In the genomic region with DNA sequence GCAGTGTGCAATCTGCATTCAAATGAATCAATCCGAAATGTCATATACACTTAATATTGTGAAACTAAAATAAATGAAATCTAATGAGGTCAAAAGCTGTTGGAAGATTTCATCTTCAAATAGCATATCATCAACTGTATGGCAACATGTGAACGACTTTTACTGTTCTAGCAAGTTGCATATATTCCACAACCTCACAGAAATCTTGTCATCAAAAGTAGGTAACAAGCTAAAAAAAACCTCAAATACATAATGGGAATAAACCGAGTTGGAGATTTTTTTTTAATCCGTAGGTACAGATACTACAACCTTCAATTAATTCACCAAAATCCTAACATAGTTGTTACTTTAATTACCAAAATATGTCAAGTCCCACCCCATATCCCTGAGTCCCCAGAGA, we compare ENCODE assay signal across 8 cellular contexts. TPM values are rescaled to one million over a fixed set of nuclear protein-coding genes. Genes with fewer than 3 reads are reported as not detected.
DNase-seq lines count a peak whose midpoint lies in the region; ATAC-seq and TF ChIP-seq lines count a peak whose summit lies in the region.

No MANE protein-coding gene starts in this region.

- H3K27ac Mint-ChIP-seq in activated naive CD4-positive, alpha-beta T cell treated with anti-CD3 and anti-CD28 coated beads, Interleukin-2, amount 50 U/mL, for 24 hours = peak overlapping the region; percentile 98
- H3K27ac Mint-ChIP-seq in activated naive CD8-positive, alpha-beta T cell treated with anti-CD3 and anti-CD28 coated beads, Interleukin-2, amount 10 ng/mL, durations not matched to agents 7 days and 5 days = peak overlapping the region; percentile 95

- no peaks in the 10 kb centered on the region for H3K27me3 Mint-ChIP-seq in activated naive CD4-positive, alpha-beta T cell treated with anti-CD3 and anti-CD28 coated beads, Interleukin-2, amount 50 U/mL, for 24 hours
- H3K27me3 Mint-ChIP-seq in activated naive CD8-positive, alpha-beta T cell treated with anti-CD3 and anti-CD28 coated beads, Interleukin-2, amount 10 ng/mL, durations not matched to agents 7 days and 5 days = no peaks in the 10 kb centered on the region

- peaks cover 51% of the 10 kb centered on the region for H3K4me1 Mint-ChIP-seq in activated naive CD4-positive, alpha-beta T cell treated with anti-CD3 and anti-CD28 coated beads, Interleukin-2, amount 50 U/mL, for 24 hours
- H3K4me1 Mint-ChIP-seq in activated naive CD8-positive, alpha-beta T cell treated with anti-CD3 and anti-CD28 coated beads, Interleukin-2, amount 10 ng/mL, durations not matched to agents 7 days and 5 days = peaks cover 37% of the 10 kb centered on the region

- no peak for ATAC-seq in activated naive CD8-positive, alpha-beta T cell treated with anti-CD3 and anti-CD28 coated beads, Interleukin-2, amount 10 ng/mL, durations not matched to agents 7 days and 5 days (ENCODE audit: low read depth)
- ATAC-seq in upper lobe of left lung (ENCODE audit: low FRiP score in 2 of 2) = no peak

- peak overlapping the region; percentile 90 to 95 for H3K9ac ChIP-seq in liver (ENCODE audit: low read depth in 1 of 2, low read length in 2 of 2)

- H3K27me3 ChIP-seq in liver (ENCODE audit: control insufficient read depth in 4 of 4, insufficient read depth in 4 of 4, low read length in 3 of 4) (no peaks in the 10 kb centered on the region), upper lobe of left lung (no peaks in the 10 kb centered on the region)

- H3K36me3 ChIP-seq in liver (ENCODE audit: control insufficient read depth in 4 of 4, insufficient read depth in 3 of 4, low read depth in 1 of 4, low read length in 3 of 4) (no peaks in the 10 kb centered on the region), upper lobe of left lung (no peaks in the 10 kb centered on the region)

- no peak for DNase-seq in activated naive CD4-positive, alpha-beta T cell treated with Interleukin-2 at 50 U/mL for 16 hours
- no peak for DNase-seq in activated naive CD8-positive, alpha-beta T cell treated with anti-CD3 and anti-CD28 coated beads, Interleukin-2, amount 10 ng/mL, durations not matched to agents 7 days and 5 days
- DNase-seq in upper lobe of left lung = no peak
- DNase-seq in Ammon's horn (ENCODE audit: low spot score) = no peak
- no peak for DNase-seq in NCI-H2081 treated with DMSO at 0.1 percent for 48 hours (lab: John Stamatoyannopoulos, UW)
- no peak for DNase-seq in NCI-H1417 treated with DMSO at 0.1 percent for 48 hours (lab: John Stamatoyannopoulos, UW)

- no peak for TF ChIP-seq POLR2A in upper lobe of left lung (IDR thresholded peaks at IDR 0.05)

- TF ChIP-seq RAD21 in liver (IDR thresholded peaks at IDR 0.05) = no peak

- peak overlapping the region; percentile 98 for H3K4me3 Mint-ChIP-seq in activated naive CD4-positive, alpha-beta T cell treated with anti-CD3 and anti-CD28 coated beads, Interleukin-2, amount 50 U/mL, for 24 hours
- H3K4me3 Mint-ChIP-seq in activated naive CD8-positive, alpha-beta T cell treated with anti-CD3 and anti-CD28 coated beads, Interleukin-2, amount 10 ng/mL, durations not matched to agents 7 days and 5 days = peak overlapping the region; percentile 95

- H3K36me3 Mint-ChIP-seq in activated naive CD4-positive, alpha-beta T cell treated with anti-CD3 and anti-CD28 coated beads, Interleukin-2, amount 50 U/mL, for 24 hours = no peaks in the 10 kb centered on the region
- peaks cover 8% of the 10 kb centered on the region for H3K36me3 Mint-ChIP-seq in activated naive CD8-positive, alpha-beta T cell treated with anti-CD3 and anti-CD28 coated beads, Interleukin-2, amount 10 ng/mL, durations not matched to agents 7 days and 5 days

- no peak for TF ChIP-seq EP300 in upper lobe of left lung (IDR thresholded peaks at IDR 0.05)

- no peaks in the 10 kb centered on the region for H3K9me3 Mint-ChIP-seq in activated naive CD4-positive, alpha-beta T cell treated with anti-CD3 and anti-CD28 coated beads, Interleukin-2, amount 50 U/mL, for 24 hours
- no peaks in the 10 kb centered on the region for H3K9me3 Mint-ChIP-seq in activated naive CD8-positive, alpha-beta T cell treated with anti-CD3 and anti-CD28 coated beads, Interleukin-2, amount 10 ng/mL, durations not matched to agents 7 days and 5 days

- TF ChIP-seq CTCF in liver (IDR thresholded peaks at IDR 0.05; ENCODE audit: low read depth, low read length, missing input control) (no peak), upper lobe of left lung (IDR thresholded peaks at IDR 0.05) (no peak)

- H3K4me3 ChIP-seq in liver (ENCODE audit: low read depth in 1 of 3, low read length in 3 of 3) (peak overlapping the region; percentile 77 to 96 (median 84)), upper lobe of left lung (peak overlapping the region; percentile 86 to 97 (median 91))

- POLR2A ChIA-PET in activated naive CD8-positive, alpha-beta T cell treated with anti-CD3 and anti-CD28 coated beads, Interleukin-2, amount 10 ng/mL, durations not matched to agents 7 days and 5 days (lab: Charles Lee) = interaction anchor here (1.0 to 2.8 kb wide), 11 partner anchors 13 to 436 kb away, joined by 3 to 25 read pairs (median 8); partner anchors contain the start of genes HSDL2, SUSD1 and UGCG

- 3% methylated on average over 4 of the region's 4 CpGs for WGBS in liver
- 6 to 13% methylated on average over 4 of the region's 4 CpGs for WGBS in upper lobe of left lung, 2 donors

- H3K4me1 ChIP-seq in liver (ENCODE audit: control insufficient read depth in 4 of 4, insufficient read depth in 4 of 4, low read length in 3 of 4) (peaks cover 10 to 40% (median 20%) of the 10 kb centered on the region in 4 donors), upper lobe of left lung (peaks cover 32 to 41% (median 33%) of the 10 kb centered on the region in 4 donors)

- H3K27ac ChIP-seq in liver (ENCODE audit: low read depth in 1 of 2, low read length in 2 of 2) (peak overlapping the region; percentile 98 to 99), upper lobe of left lung (peak overlapping the region; percentile 98 to 100 (median 99))

- H3K9me3 ChIP-seq in liver (ENCODE audit: control insufficient read depth in 4 of 4, low read length in 3 of 4) = no peaks in the 10 kb centered on the region
- H3K9me3 ChIP-seq in upper lobe of left lung = no peaks in the 10 kb centered on the region

TF ChIP-seq in liver, 16 proteins besides CTCF, POLR2A, EP300 and RAD21 (continues in another document):
- no peak for TF ChIP-seq NR2F2 (IDR thresholded peaks at IDR 0.05)
- no peak for TF ChIP-seq EGR1 (IDR thresholded peaks at IDR 0.05; ENCODE audit: low read depth in 2 of 2)
- no peak for TF ChIP-seq JUND (IDR thresholded peaks at IDR 0.05)
- TF ChIP-seq FOXA2 (IDR thresholded peaks at IDR 0.05) = no peak
- no peak for TF ChIP-seq FOXA1 (IDR thresholded peaks at IDR 0.05)
- no peak for TF ChIP-seq SP1 (IDR thresholded peaks at IDR 0.05)
- TF ChIP-seq HNF4G (IDR thresholded peaks at IDR 0.05) = no peak
- TF ChIP-seq YY1 (IDR thresholded peaks at IDR 0.05) = no peak
- TF ChIP-seq ZBTB33 (IDR thresholded peaks at IDR 0.05) = no peak
- TF ChIP-seq RXRA (IDR thresholded peaks at IDR 0.05) = no peak
- no peak for TF ChIP-seq GABPA (IDR thresholded peaks at IDR 0.05 in 1 of 2, conservative IDR thresholded peaks at IDR 0.05 in 1 of 2)
- TF ChIP-seq, protein P1, sequence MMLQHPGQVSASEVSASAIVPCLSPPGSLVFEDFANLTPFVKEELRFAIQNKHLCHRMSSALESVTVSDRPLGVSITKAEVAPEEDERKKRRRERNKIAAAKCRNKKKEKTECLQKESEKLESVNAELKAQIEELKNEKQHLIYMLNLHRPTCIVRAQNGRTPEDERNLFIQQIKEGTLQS (IDR thresholded peaks at IDR 0.05) = no peak

RNA-seq across cellular contexts. Expression of gene PTBP3, which starts 1.1 kb away (rescaled TPM):
- 100 to 1,000 TPM; 144 to 155 TPM for total RNA-seq in activated naive CD8-positive, alpha-beta T cell treated with anti-CD3 and anti-CD28 coated beads, Interleukin-2, amount 10 ng/mL, durations not matched to agents 7 days and 5 days
- total RNA-seq in liver (10 to 100 TPM; 11.8 to 34.1 TPM), upper lobe of left lung (10 to 100 TPM; 34.6 to 88.5 (median 74.4) TPM)
- polyA plus RNA-seq in liver = 1 to 10 TPM; 4.3 to 6.7 TPM

RNA-seq across cellular contexts. Expression of gene HSDL2, which starts 47.6 kb away (rescaled TPM):
- 10 to 100 TPM; 20.1 to 21.6 TPM for total RNA-seq in activated naive CD8-positive, alpha-beta T cell treated with anti-CD3 and anti-CD28 coated beads, Interleukin-2, amount 10 ng/mL, durations not matched to agents 7 days and 5 days
- 100 to 1,000 TPM in 1 of 2 donors, 10 to 100 TPM in 1; 26.1 to 135 TPM for total RNA-seq in liver
- polyA plus RNA-seq in liver = 10 to 100 TPM; 72.2 to 86.9 TPM
- total RNA-seq in upper lobe of left lung = 10 to 100 TPM; 25.1 to 92.6 (median 46.2) TPM
